Comparison of ENCODE assay signal across 9 cellular contexts in genomic region chr5:140800816-140801493, GRCh38. TPM values are rescaled to one million over a fixed set of nuclear protein-coding genes. Genes with fewer than 3 reads are reported as not detected.
DNase-seq lines count a peak whose midpoint lies in the region; ATAC-seq and TF ChIP-seq lines count a peak whose summit lies in the region.
"Had no signal": no experiment of that assay in that cellular context is flagged by ENCODE, and none has a peak within 500 bp of the region (broad histone marks: within the 10 kb centered on the region; RNA-seq: fewer than 3 reads in every experiment).

PCDHA3 (plus strand) TSS chr5:140801057.

- H3K4me1 Mint-ChIP-seq in GM23338, result no peaks in the 10 kb centered on the region; the same call in 1 of the 3 replicates

- H3K9me3 Mint-ChIP-seq in GM23338, result peaks cover 25% of the 10 kb centered on the region

- no peak within 1 kb of the TSS for H3K4me3 Mint-ChIP-seq in GM23338

- H3K27me3 ChIP-seq in GM23338 (ENCODE audit: insufficient read depth) (no peaks in the 10 kb centered on the region), RWPE2 (ENCODE audit: insufficient read depth, poor library complexity, severe bottlenecking) (peaks cover 25% of the 10 kb centered on the region), gastrocnemius medialis (peaks cover 0 to 18% (median 3%) of the 10 kb centered on the region in 3 donors)

- peak within 1 kb of the TSS; percentile 15; the same call in 1 of the 2 replicates for H2AFZ ChIP-seq in GM23338

- H3K27ac Mint-ChIP-seq in GM23338, result no peak within 1 kb of the TSS

- peak within 1 kb of the TSS; percentile 61 for H3K4me2 ChIP-seq in GM23338

- H3K9me3 ChIP-seq in RWPE2 (ENCODE audit: severe bottlenecking) (peaks cover 2% of the 10 kb centered on the region), gastrocnemius medialis (peaks cover 0 to 11% (median 0%) of the 10 kb centered on the region in 3 donors)

- H3K4me1 ChIP-seq in GM23338 (ENCODE audit: insufficient read depth), result no peaks in the 10 kb centered on the region
- no peaks in the 10 kb centered on the region for H3K4me1 ChIP-seq in RWPE2 (ENCODE audit: insufficient read depth, poor library complexity, severe bottlenecking)
- no peaks in the 10 kb centered on the region for H3K4me1 ChIP-seq in gastrocnemius medialis

- no peaks in the 10 kb centered on the region for H3K27me3 Mint-ChIP-seq in GM23338 (ENCODE audit: insufficient read depth, low read depth, poor library complexity)

- no peak within 1 kb of the TSS for H3K27ac ChIP-seq in GM23338 (ENCODE audit: low read depth)
- H3K27ac ChIP-seq in RWPE2 (ENCODE audit: poor library complexity, severe bottlenecking), result no peak within 1 kb of the TSS
- H3K27ac ChIP-seq in gastrocnemius medialis, result no peak within 1 kb of the TSS

- in situ Hi-C loops in gastrocnemius medialis (cut with MboI; ENCODE audit: low sequenced_read_pairs in 4 of 4), result no loop called here

- H3K9me2 ChIP-seq in GM23338 (ENCODE audit: insufficient read depth), result no peaks in the 10 kb centered on the region

- H3K79me2 ChIP-seq in GM23338 (replicated peaks; ENCODE audit: insufficient read depth), result no peaks in the 10 kb centered on the region

- TF ChIP-seq CTCF in GM23338 (conservative IDR thresholded peaks at IDR 0.05; ENCODE audit: low read depth in 2 of 2), result peak; percentile 63 to 67
- peak; percentile 20 for TF ChIP-seq CTCF in RWPE2 (IDR thresholded peaks at IDR 0.05; ENCODE audit: poor library complexity, severe bottlenecking)
- TF ChIP-seq CTCF in fibroblast of pulmonary artery (IDR thresholded peaks at IDR 0.05; ENCODE audit: low read length, missing control alignments), result peak; percentile 26
- TF ChIP-seq CTCF in gastrocnemius medialis (IDR thresholded peaks at IDR 0.05 in 4 of 5, conservative IDR thresholded peaks at IDR 0.05 in 1 of 5), result peak in 1 of 5 experiments; percentile 30

- ATAC-seq in GM23338 (no peak), RWPE2 (ENCODE audit: low read depth) (no peak), gastrocnemius medialis (no peak), GM21390 (IDR thresholded peaks at IDR 0.05; ENCODE audit: unreplicated experiment) (no peak)

- peaks cover 48% of the 10 kb centered on the region for H3K36me3 Mint-ChIP-seq in GM23338 (ENCODE audit: low read depth)

- DNase-seq in GM23338 (ENCODE audit: low spot score) (peak; percentile 74), RWPE2 (ENCODE audit: low spot score) (no peak), fibroblast of pulmonary artery (ENCODE audit: low read depth) (peak; percentile 50), gastrocnemius medialis (no peak), activated gamma-delta T cell treated with Interleukin-2 at 50 U/mL for 16 hours (no peak), foreskin melanocyte (no peak)
- no peak for DNase-seq in effector CD4-positive, alpha-beta T cell
- DNase-seq: SHP77 treated with DMSO at 0.1 percent for 48 hours had no signal

- intact Hi-C loops in gastrocnemius medialis (cut with DNase I; ENCODE audit: low total_unique reads), result no loop called here

- TF ChIP-seq POLR2A in gastrocnemius medialis (IDR thresholded peaks at IDR 0.05), result no peak

- no peaks in the 10 kb centered on the region for H3F3A ChIP-seq in GM23338 (replicated peaks; ENCODE audit: low read depth)

- H3K4me3 ChIP-seq in GM23338, result peak within 1 kb of the TSS; percentile 50
- no peak within 1 kb of the TSS for H3K4me3 ChIP-seq in RWPE2 (ENCODE audit: severe bottlenecking)
- H3K4me3 ChIP-seq in fibroblast of pulmonary artery (replicated peaks; ENCODE audit: low read depth, low read length), result peak within 1 kb of the TSS; percentile 37
- H3K4me3 ChIP-seq in gastrocnemius medialis, result peak within 1 kb of the TSS in 3 of 4 donors; percentile 9 to 39 (median 36)

- no peaks in the 10 kb centered on the region for H4K20me1 ChIP-seq in GM23338 (replicated peaks; ENCODE audit: insufficient read depth)

- H3K36me3 ChIP-seq in GM23338 (ENCODE audit: insufficient read depth) (no peaks in the 10 kb centered on the region), RWPE2 (ENCODE audit: low read depth) (no peaks in the 10 kb centered on the region), gastrocnemius medialis (no peaks in the 10 kb centered on the region)

TF ChIP-seq in GM23338, 12 proteins besides CTCF, POLR2A, EP300 and RAD21 (continues in another document):
- TF ChIP-seq ZNF114 (CRISPR knock-in tag; IDR thresholded peaks at IDR 0.05) (no peak), NANOG (IDR thresholded peaks at IDR 0.05; ENCODE audit: borderline replicate concordance) (no peak), POLR2AphosphoS5 (IDR thresholded peaks at IDR 0.05; ENCODE audit: low read depth) (no peak)
- TF ChIP-seq, protein P1, sequence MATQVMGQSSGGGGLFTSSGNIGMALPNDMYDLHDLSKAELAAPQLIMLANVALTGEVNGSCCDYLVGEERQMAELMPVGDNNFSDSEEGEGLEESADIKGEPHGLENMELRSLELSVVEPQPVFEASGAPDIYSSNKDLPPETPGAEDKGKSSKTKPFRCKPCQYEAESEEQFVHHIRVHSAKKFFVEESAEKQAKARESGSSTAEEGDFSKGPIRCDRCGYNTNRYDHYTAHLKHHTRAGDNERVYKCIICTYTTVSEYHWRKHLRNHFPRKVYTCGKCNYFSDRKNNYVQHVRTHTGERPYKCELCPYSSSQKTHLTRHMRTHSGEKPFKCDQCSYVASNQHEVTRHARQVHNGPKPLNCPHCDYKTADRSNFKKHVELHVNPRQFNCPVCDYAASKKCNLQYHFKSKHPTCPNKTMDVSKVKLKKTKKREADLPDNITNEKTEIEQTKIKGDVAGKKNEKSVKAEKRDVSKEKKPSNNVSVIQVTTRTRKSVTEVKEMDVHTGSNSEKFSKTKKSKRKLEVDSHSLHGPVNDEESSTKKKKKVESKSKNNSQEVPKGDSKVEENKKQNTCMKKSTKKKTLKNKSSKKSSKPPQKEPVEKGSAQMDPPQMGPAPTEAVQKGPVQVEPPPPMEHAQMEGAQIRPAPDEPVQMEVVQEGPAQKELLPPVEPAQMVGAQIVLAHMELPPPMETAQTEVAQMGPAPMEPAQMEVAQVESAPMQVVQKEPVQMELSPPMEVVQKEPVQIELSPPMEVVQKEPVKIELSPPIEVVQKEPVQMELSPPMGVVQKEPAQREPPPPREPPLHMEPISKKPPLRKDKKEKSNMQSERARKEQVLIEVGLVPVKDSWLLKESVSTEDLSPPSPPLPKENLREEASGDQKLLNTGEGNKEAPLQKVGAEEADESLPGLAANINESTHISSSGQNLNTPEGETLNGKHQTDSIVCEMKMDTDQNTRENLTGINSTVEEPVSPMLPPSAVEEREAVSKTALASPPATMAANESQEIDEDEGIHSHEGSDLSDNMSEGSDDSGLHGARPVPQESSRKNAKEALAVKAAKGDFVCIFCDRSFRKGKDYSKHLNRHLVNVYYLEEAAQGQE (IDR thresholded peaks at IDR 0.05; ENCODE audit: unreplicated experiment), result no peak

RNA-seq across cellular contexts. Expression of gene PCDHA3, which starts in this region (rescaled TPM):
- total RNA-seq in GM23338 (2014; rRNA removed; shearing (Covaris generic)), result 4.0 TPM in 2 replicates
- 0.87 and 1.2 TPM in 2 replicates for polyA plus RNA-seq in GM23338 (2016; fragmentation: Nextera tagmentation; extraction: Ambion mirVana)
- under 1 TPM in 2 of 4 donors, not detected in 2; 0.07 to 0.20 TPM for total RNA-seq in gastrocnemius medialis

Comparison
In these comparisons a context has a peak if more than half of its experiments do, and no peak if none do; other contexts are left out.
1. DNase-seq: peak in GM23338 (single experiment) and fibroblast of pulmonary artery (single experiment); none in RWPE2 (single experiment), gastrocnemius medialis (0 of 2), activated gamma-delta T cell treated with Interleukin-2 at 50 U/mL for 16 hours (single experiment), foreskin melanocyte (single experiment) and effector CD4-positive, alpha-beta T cell (single experiment).